19 cellular contexts compared by ENCODE assay signal in the genomic region with DNA sequence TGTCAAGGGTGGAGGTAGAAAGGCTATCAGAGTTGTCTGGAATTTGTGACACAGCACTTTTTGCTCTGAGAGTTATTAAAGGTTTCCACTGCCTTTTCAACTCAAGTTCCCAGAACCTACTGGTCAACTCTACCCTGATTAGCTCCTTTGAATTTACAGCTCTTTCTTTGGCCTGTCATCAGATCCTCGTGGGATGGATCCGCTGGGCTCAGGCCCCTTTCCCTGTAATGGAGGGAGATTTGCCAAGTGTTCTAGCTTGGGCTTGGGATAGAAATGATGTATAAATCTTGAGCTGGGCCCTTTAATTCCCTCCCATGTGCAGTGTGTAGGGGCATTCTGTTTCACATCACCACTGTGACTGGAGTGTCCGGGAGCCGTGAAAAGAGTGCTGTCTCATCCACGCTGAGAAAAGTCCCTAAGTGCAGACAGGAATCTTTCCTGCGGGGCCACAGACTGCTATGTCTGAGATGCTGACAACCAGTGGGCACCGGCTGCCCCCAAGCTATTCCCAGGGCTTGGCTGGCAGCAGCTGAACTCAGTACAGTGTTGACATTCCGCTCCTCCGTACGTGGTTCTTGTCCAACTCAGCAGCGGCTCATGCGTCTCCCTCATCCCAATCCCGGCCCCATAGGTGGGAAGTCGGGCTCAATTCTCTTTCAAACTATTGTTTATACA. TPM values are rescaled to one million over a fixed set of nuclear protein-coding genes. Genes with fewer than 3 reads are reported as not detected.
DNase-seq lines count a peak whose midpoint lies in the region; ATAC-seq and TF ChIP-seq lines count a peak whose summit lies in the region.
"Had no signal": no experiment of that assay in that cellular context is flagged by ENCODE, and none has a peak within 500 bp of the region (broad histone marks: within the 10 kb centered on the region; RNA-seq: fewer than 3 reads in every experiment).

No MANE protein-coding gene starts in this region.

- no peak overlapping the region for H3K27ac Mint-ChIP-seq in CD8-positive, alpha-beta memory T cell
- no peak overlapping the region for H3K27ac Mint-ChIP-seq in stimulated activated naive B cell treated with anti-CD40 and anti-IgM and Interleukin-4, amounts not matched to agents 10 μg/mL and 1 μg/mL and 100 μg/mL, for 72 hours
- H3K27ac Mint-ChIP-seq in activated CD8-positive, alpha-beta T cell treated with anti-CD3 and anti-CD28 coated beads for 36 hours = no peak overlapping the region
- H3K27ac Mint-ChIP-seq: activated naive CD4-positive, alpha-beta T cell treated with anti-CD3 and anti-CD28 coated beads, Interleukin-2, amount 10 ng/mL, durations not matched to agents 7 days and 5 days; CD14-positive monocyte had no signal

- H3K79me1 ChIP-seq in IMR-90 (ENCODE audit: low read depth in 1 of 2, low read length in 2 of 2) = no peaks in the 10 kb centered on the region
- H3K79me1 ChIP-seq in trophoblast cell (ENCODE audit: low read length) = peaks cover 5% of the 10 kb centered on the region

- no peak overlapping the region for H2BK120ac ChIP-seq in IMR-90 (ENCODE audit: low read depth, low read length)
- peak overlapping the region; percentile 41 for H2BK120ac ChIP-seq in trophoblast cell (ENCODE audit: insufficient read depth, low read length, poor library complexity)

- no peak overlapping the region for H3K23ac ChIP-seq in IMR-90 (ENCODE audit: low read depth, low read length)
- H3K23ac ChIP-seq in trophoblast cell (ENCODE audit: low read length) = no peak overlapping the region

- TF ChIP-seq POLR2A in IMR-90 (IDR thresholded peaks at IDR 0.05; ENCODE audit: low read depth, low read length) = no peak

- H3K4me1 Mint-ChIP-seq in CD8-positive, alpha-beta memory T cell = no peaks in the 10 kb centered on the region
- H3K4me1 Mint-ChIP-seq in stimulated activated naive B cell treated with anti-CD40 and anti-IgM and Interleukin-4, amounts not matched to agents 10 μg/mL and 1 μg/mL and 100 μg/mL, for 72 hours = no peaks in the 10 kb centered on the region
- H3K4me1 Mint-ChIP-seq in activated CD8-positive, alpha-beta T cell treated with anti-CD3 and anti-CD28 coated beads for 36 hours (ENCODE audit: low read depth) = no peaks in the 10 kb centered on the region
- H3K4me1 Mint-ChIP-seq: activated naive CD4-positive, alpha-beta T cell treated with anti-CD3 and anti-CD28 coated beads, Interleukin-2, amount 10 ng/mL, durations not matched to agents 7 days and 5 days; CD14-positive monocyte had no signal

- no peak overlapping the region for H4K5ac ChIP-seq in IMR-90 (ENCODE audit: low read depth, low read length)

- H3K4me3 ChIP-seq in CD8-positive, alpha-beta memory T cell (ENCODE audit: low read length) = no peak overlapping the region
- H3K4me3 ChIP-seq in IMR-90 (ENCODE audit: insufficient read depth, low read depth, low read length) = no peak overlapping the region
- no peak overlapping the region for H3K4me3 ChIP-seq in trophoblast cell (ENCODE audit: low read depth, low read length)
- H3K4me3 ChIP-seq: dorsolateral prefrontal cortex, uterus had no signal

- H2BK5ac ChIP-seq in IMR-90 (ENCODE audit: low read depth, low read length, poor library complexity, severe bottlenecking) (no peak overlapping the region), trophoblast cell (ENCODE audit: low read depth, low read length, poor library complexity) (peak overlapping the region; percentile 8)

- H3K18ac ChIP-seq in IMR-90 (ENCODE audit: low read depth, low read length) = no peak overlapping the region
- H3K18ac ChIP-seq in trophoblast cell (ENCODE audit: low read length) = peak overlapping the region; percentile 14

- no peak overlapping the region for H2BK15ac ChIP-seq in IMR-90 (ENCODE audit: low read depth, low read length)

- no peak for TF ChIP-seq RAD21 in IMR-90 (IDR thresholded peaks at IDR 0.05; ENCODE audit: low read length)

- no peak overlapping the region for H2BK20ac ChIP-seq in IMR-90 (ENCODE audit: low read depth, low read length)

- H3K4me2 ChIP-seq in IMR-90 (ENCODE audit: low read depth, low read length) (no peak overlapping the region; the same call in 1 of the 2 replicates), trophoblast cell (ENCODE audit: low read length) (peak overlapping the region; percentile 4)

- CTCF ChIA-PET in CD8-positive, alpha-beta memory T cell (lab: Charles Lee) = no interaction called here
- CTCF ChIA-PET in IMR-90 (lab: Yijun Ruan, JAX) = no interaction called here
- CTCF ChIA-PET in activated CD8-positive, alpha-beta T cell treated with anti-CD3 and anti-CD28 coated beads for 36 hours (lab: Charles Lee) = no interaction called here

- peaks cover 0 to 26% (median 5%) of the 10 kb centered on the region in 5 donors for H3K9me3 Mint-ChIP-seq in CD8-positive, alpha-beta memory T cell
- H3K9me3 Mint-ChIP-seq in stimulated activated naive B cell treated with anti-CD40 and anti-IgM and Interleukin-4, amounts not matched to agents 10 μg/mL and 1 μg/mL and 100 μg/mL, for 72 hours = peaks cover 0 to 2% of the 10 kb centered on the region in 2 donors
- H3K9me3 Mint-ChIP-seq in activated CD8-positive, alpha-beta T cell treated with anti-CD3 and anti-CD28 coated beads for 36 hours = no peaks in the 10 kb centered on the region
- H3K9me3 Mint-ChIP-seq: activated naive CD4-positive, alpha-beta T cell treated with anti-CD3 and anti-CD28 coated beads, Interleukin-2, amount 10 ng/mL, durations not matched to agents 7 days and 5 days had no signal

- no peaks in the 10 kb centered on the region for H3K36me3 Mint-ChIP-seq in CD8-positive, alpha-beta memory T cell
- no peaks in the 10 kb centered on the region for H3K36me3 Mint-ChIP-seq in stimulated activated naive B cell treated with anti-CD40 and anti-IgM and Interleukin-4, amounts not matched to agents 10 μg/mL and 1 μg/mL and 100 μg/mL, for 72 hours
- no peaks in the 10 kb centered on the region for H3K36me3 Mint-ChIP-seq in activated CD8-positive, alpha-beta T cell treated with anti-CD3 and anti-CD28 coated beads for 36 hours (ENCODE audit: low read depth)
- H3K36me3 Mint-ChIP-seq: activated naive CD4-positive, alpha-beta T cell treated with anti-CD3 and anti-CD28 coated beads, Interleukin-2, amount 10 ng/mL, durations not matched to agents 7 days and 5 days; CD14-positive monocyte had no signal

- H2AFZ ChIP-seq in IMR-90 (replicated peaks; ENCODE audit: low read length, poor library complexity) = no peak overlapping the region
- no peak overlapping the region for H2AFZ ChIP-seq in trophoblast cell (ENCODE audit: insufficient read depth, low read length, poor library complexity)

- H4K8ac ChIP-seq in IMR-90 (ENCODE audit: low read depth in 2 of 2, low read length in 2 of 2) = no peak overlapping the region
- H4K8ac ChIP-seq in trophoblast cell (ENCODE audit: low read depth, low read length) = no peak overlapping the region

- dilution Hi-C loops in IMR-90 (cut with HindIII; ENCODE audit: low sequenced_read_pairs, unreplicated experiment) = no loop called here

- H2AK5ac ChIP-seq in IMR-90 (ENCODE audit: low read depth, low read length) = no peak overlapping the region
- no peak overlapping the region for H2AK5ac ChIP-seq in trophoblast cell (ENCODE audit: low read length)

- no peak overlapping the region for H3K14ac ChIP-seq in IMR-90 (replicated peaks; ENCODE audit: low read depth, low read length)
- peak overlapping the region; percentile 61 for H3K14ac ChIP-seq in trophoblast cell (ENCODE audit: low read length)

- POLR2A ChIA-PET in CD8-positive, alpha-beta memory T cell (lab: Charles Lee) = no interaction called here
- POLR2A ChIA-PET in IMR-90 (lab: Charles Lee; ENCODE audit: unreplicated experiment) = no interaction called here
- POLR2A ChIA-PET in activated CD8-positive, alpha-beta T cell treated with anti-CD3 and anti-CD28 coated beads for 36 hours (lab: Charles Lee) = no interaction called here

- no peaks in the 10 kb centered on the region for H3K79me2 ChIP-seq in trophoblast cell (ENCODE audit: control insufficient read depth, insufficient read depth, low read length, poor library complexity)

- no peaks in the 10 kb centered on the region for H3K9me1 ChIP-seq in IMR-90 (ENCODE audit: insufficient read depth, low read length)

- no peaks in the 10 kb centered on the region for H3K4me1 ChIP-seq in CD8-positive, alpha-beta memory T cell (ENCODE audit: insufficient read depth, low read length)
- H3K4me1 ChIP-seq in IMR-90 (ENCODE audit: control insufficient read depth, insufficient read depth, low read length) = peaks cover 1% of the 10 kb centered on the region; the same call in 1 of the 2 replicates
- peaks cover 10 to 11% of the 10 kb centered on the region in 2 experiments for H3K4me1 ChIP-seq in trophoblast cell (ENCODE audit: control insufficient read depth in 1 of 2, insufficient read depth in 2 of 2, low read length in 2 of 2)
- H3K4me1 ChIP-seq: uterus had no signal

- no peaks in the 10 kb centered on the region for H3K9me3 ChIP-seq in CD8-positive, alpha-beta memory T cell (ENCODE audit: low read length)
- H3K9me3 ChIP-seq in IMR-90 (ENCODE audit: control insufficient read depth, insufficient read depth, low read length) (no peaks in the 10 kb centered on the region), trophoblast cell (ENCODE audit: insufficient read depth, low read depth, low read length) (peaks cover 2% of the 10 kb centered on the region)
- H3K9me3 ChIP-seq: uterus had no signal

- H3K9ac ChIP-seq in IMR-90 (ENCODE audit: low read depth, low read length) (no peak overlapping the region), trophoblast cell (ENCODE audit: low read length) (no peak overlapping the region)

- no peak overlapping the region for H3K4ac ChIP-seq in IMR-90 (ENCODE audit: low read depth, low read length)
- no peak overlapping the region for H3K4ac ChIP-seq in trophoblast cell (ENCODE audit: low read depth, low read length)

- 40% methylated on average over 5 of the region's 14 CpGs; no CpG with 5 or more reads in 1 of the 2 experiments for WGBS in IMR-90 (ENCODE audit: extremely low coverage in 2 of 2, insufficient read length in 1 of 2), 2 experiments
- no CpG with 5 or more reads among the region's 14 CpGs for WGBS in trophoblast cell (ENCODE audit: extremely low coverage, insufficient coverage, insufficient read length)

- DNase-seq in CD8-positive, alpha-beta memory T cell = no peak
- peak; percentile 4 for DNase-seq in IMR-90
- peak; percentile 76 for DNase-seq in islet precursor cell
- peak; percentile 66 to 67 for DNase-seq in trophoblast cell
- DNase-seq in stimulated activated naive B cell treated with anti-CD40 and anti-IgM and Interleukin-4, amounts not matched to agents 10 μg/mL and 1 μg/mL and 100 μg/mL, for 72 hours = no peak
- no peak for DNase-seq in stimulated activated CD4-positive, alpha-beta T cell treated with anti-CD3 and anti-CD28 coated beads, Interleukin-2, amount 100 ng/mL, for 24 hours
- DNase-seq in GM20000 (ENCODE audit: low spot score) = no peak
- DNase-seq in activated CD8-positive, alpha-beta T cell treated with anti-CD3 and anti-CD28 coated beads for 36 hours = no peak
- DNase-seq: activated CD4-positive, CD25-positive, alpha-beta regulatory T cell treated with anti-CD3 and anti-CD28 coated beads, Interleukin-2, amount 50 U/mL, for 72 hours; activated naive CD4-positive, alpha-beta T cell treated with anti-CD3 and anti-CD28 coated beads, Interleukin-2, amount 10 ng/mL, durations not matched to agents 7 days and 5 days; anterior cingulate cortex; central memory CD4-positive, alpha-beta T cell; dorsolateral prefrontal cortex; HCEC 1CT; NCI-H1436 treated with DMSO at 0.1 percent for 48 hours; NCI-H526 treated with DMSO at 0.1 percent for 48 hours; retina; uterus had no signal

- no peaks in the 10 kb centered on the region for H3K27me3 ChIP-seq in CD8-positive, alpha-beta memory T cell (ENCODE audit: insufficient read depth, low read length, poor library complexity, severe bottlenecking)
- H3K27me3 ChIP-seq in IMR-90 (ENCODE audit: control insufficient read depth, insufficient read depth, low read length) (peaks cover 2% of the 10 kb centered on the region; the same call in 1 of the 2 replicates), trophoblast cell (ENCODE audit: insufficient read depth, low read length) (no peaks in the 10 kb centered on the region)
- H3K27me3 ChIP-seq: uterus had no signal

- H4K20me1 ChIP-seq in IMR-90 (ENCODE audit: insufficient read depth, low read length) = no peaks in the 10 kb centered on the region

- no peaks in the 10 kb centered on the region for H3K36me3 ChIP-seq in CD8-positive, alpha-beta memory T cell (ENCODE audit: insufficient read depth, low read length)
- H3K36me3 ChIP-seq in IMR-90 (ENCODE audit: control insufficient read depth, insufficient read depth, low read length) (no peaks in the 10 kb centered on the region), trophoblast cell (ENCODE audit: control insufficient read depth in 1 of 2, insufficient read depth in 2 of 2, low read length in 2 of 2) (no peaks in the 10 kb centered on the region)
- H3K36me3 ChIP-seq: uterus had no signal

- in situ Hi-C loops in IMR-90 (cut with MboI; ENCODE audit: low sequenced_read_pairs) = no loop called here

- peaks cover 0 to 3% of the 10 kb centered on the region in 2 donors for H3K27me3 Mint-ChIP-seq in CD8-positive, alpha-beta memory T cell
- peaks cover 0 to 6% of the 10 kb centered on the region in 2 donors for H3K27me3 Mint-ChIP-seq in stimulated activated naive B cell treated with anti-CD40 and anti-IgM and Interleukin-4, amounts not matched to agents 10 μg/mL and 1 μg/mL and 100 μg/mL, for 72 hours
- H3K27me3 Mint-ChIP-seq in activated CD8-positive, alpha-beta T cell treated with anti-CD3 and anti-CD28 coated beads for 36 hours = no peaks in the 10 kb centered on the region
- H3K27me3 Mint-ChIP-seq: activated naive CD4-positive, alpha-beta T cell treated with anti-CD3 and anti-CD28 coated beads, Interleukin-2, amount 10 ng/mL, durations not matched to agents 7 days and 5 days had no signal

- H2BK12ac ChIP-seq in trophoblast cell (ENCODE audit: low read length) = peak overlapping the region; percentile 10

- no peak overlapping the region for H3K56ac ChIP-seq in IMR-90 (ENCODE audit: extremely low read depth, insufficient read depth, low read length)

- H2AK9ac ChIP-seq in IMR-90 (replicated peaks; ENCODE audit: low read depth, low read length, poor library complexity) = no peak overlapping the region

- H4K91ac ChIP-seq in IMR-90 (ENCODE audit: insufficient read depth, low read depth, low read length) (no peak overlapping the region), trophoblast cell (ENCODE audit: low read depth, low read length) (peak overlapping the region; percentile 15)

- TF ChIP-seq CTCF in IMR-90 (conservative IDR thresholded peaks at IDR 0.05; ENCODE audit: low read depth, low read length) (no peak), GM20000 (IDR thresholded peaks at IDR 0.05; ENCODE audit: extremely low read depth, missing control alignments) (no peak)
- TF ChIP-seq CTCF in activated CD8-positive, alpha-beta T cell treated with anti-CD3 and anti-CD28 coated beads for 36 hours (IDR thresholded peaks at IDR 0.05) = no peak

- intact Hi-C loops in IMR-90 (cut with micrococcal nuclease) = no loop called here
- intact Hi-C loops in activated CD8-positive, alpha-beta T cell treated with anti-CD3 and anti-CD28 coated beads for 36 hours (cut with micrococcal nuclease) = no loop called here

- H4K12ac ChIP-seq in trophoblast cell (ENCODE audit: low read depth, low read length) = peak overlapping the region; percentile 47

- no peak overlapping the region for H3K4me3 Mint-ChIP-seq in CD8-positive, alpha-beta memory T cell
- no peak overlapping the region for H3K4me3 Mint-ChIP-seq in stimulated activated naive B cell treated with anti-CD40 and anti-IgM and Interleukin-4, amounts not matched to agents 10 μg/mL and 1 μg/mL and 100 μg/mL, for 72 hours
- H3K4me3 Mint-ChIP-seq in activated CD8-positive, alpha-beta T cell treated with anti-CD3 and anti-CD28 coated beads for 36 hours = no peak overlapping the region
- H3K4me3 Mint-ChIP-seq: activated naive CD4-positive, alpha-beta T cell treated with anti-CD3 and anti-CD28 coated beads, Interleukin-2, amount 10 ng/mL, durations not matched to agents 7 days and 5 days; CD14-positive monocyte had no signal

- no TSS peak for BruUV-seq in IMR-90 (replicated peaks; lab: Mats Ljungman, UMichigan)

- peak overlapping the region; percentile 64 for H3K27ac ChIP-seq in CD8-positive, alpha-beta memory T cell (ENCODE audit: low read depth, low read length)
- H3K27ac ChIP-seq in IMR-90 (ENCODE audit: insufficient read depth, low read length) (no peak overlapping the region), trophoblast cell (ENCODE audit: low read depth, low read length) (no peak overlapping the region)
- H3K27ac ChIP-seq: dorsolateral prefrontal cortex, uterus had no signal

- peak; percentile 63 for ATAC-seq in IMR-90 (ENCODE audit: low read depth)
- ATAC-seq in stimulated activated naive B cell treated with anti-CD40 and anti-IgM and Interleukin-4, amounts not matched to agents 10 μg/mL and 1 μg/mL and 100 μg/mL, for 72 hours (replicated peaks) = no peak
- no peak for ATAC-seq in activated CD8-positive, alpha-beta T cell treated with anti-CD3 and anti-CD28 coated beads for 36 hours

RNA-seq across cellular contexts. Expression of gene ARHGAP28, which starts 46.9 kb away (rescaled TPM):
- total RNA-seq in CD8-positive, alpha-beta memory T cell = not detected
- polyA plus RNA-seq in CD8-positive, alpha-beta memory T cell = not detected
- 2.8 and 3.8 TPM in 2 replicates for total RNA-seq in IMR-90 (2012; rRNA removed)
- 1.3 and 1.8 TPM in 2 replicates for polyA plus RNA-seq in IMR-90 (2012; rRNA removed)
- 0.56 and 0.70 TPM in 2 replicates for polyA plus RNA-seq in IMR-90 (2012; cell fraction: cytosol; rRNA removed)
- 0.33 and 3.3 TPM in 2 replicates for polyA plus RNA-seq in IMR-90 (2012; cell fraction: nucleus; rRNA removed; ENCODE audit: low replicate concordance)
- 33.3 and 36.5 TPM in 2 replicates for polyA plus RNA-seq in trophoblast cell (2013)
- total RNA-seq in activated CD8-positive, alpha-beta T cell treated with anti-CD3 and anti-CD28 coated beads for 36 hours = not detected
- polyA plus RNA-seq: CD14-positive monocyte had no signal

Comparison
In these comparisons a context has a peak if more than half of its experiments do, and no peak if none do; other contexts are left out.
1. DNase-seq: peak in IMR-90 (single experiment), islet precursor cell (single experiment) and trophoblast cell (2 of 2); none in CD8-positive, alpha-beta memory T cell (0 of 5), stimulated activated naive B cell treated with anti-CD40 and anti-IgM and Interleukin-4, amounts not matched to agents 10 μg/mL and 1 μg/mL and 100 μg/mL, for 72 hours (single experiment), stimulated activated CD4-positive, alpha-beta T cell treated with anti-CD3 and anti-CD28 coated beads, Interleukin-2, amount 100 ng/mL, for 24 hours (0 of 2), GM20000 (single experiment) and activated CD8-positive, alpha-beta T cell treated with anti-CD3 and anti-CD28 coated beads for 36 hours (single experiment).